In genomic region chr12:56716458-56716857, GRCh38 we compare ENCODE assay signal across 15 cellular contexts. TPM values are rescaled to one million over a fixed set of nuclear protein-coding genes. Genes with fewer than 3 reads are reported as not detected.
DNase-seq lines count a peak whose midpoint lies in the region; ATAC-seq, FAIRE-seq and TF ChIP-seq lines count a peak whose summit lies in the region.
"Had no signal": no experiment of that assay in that cellular context is flagged by ENCODE, and none has a peak within 500 bp of the region (broad histone marks: within the 10 kb centered on the region; RNA-seq: fewer than 3 reads in every experiment).

No MANE protein-coding gene starts in this region.

- DNase-seq in CD8-positive, alpha-beta memory T cell = peak in 1 of 5 donors; percentile 1
- DNase-seq in Karpas-422 (no peak), GM12878 (ENCODE audit: low read depth, low spot score) (no peak), neural progenitor cell (ENCODE audit: low spot score) (no peak), midbrain (lab: John Stamatoyannopoulos, UW) (no peak)
- no peak for DNase-seq in stimulated activated CD8-positive, alpha-beta memory T cell treated with anti-CD3 and anti-CD28 coated beads, Interleukin-4, amount 100 ng/mL, for 48 hours
- DNase-seq: activated CD8-positive, alpha-beta memory T cell treated with anti-CD3 and anti-CD28 coated beads for 24 hours; brain microvascular endothelial cell; erythroblast; mucosa of descending colon; NCI-H524; SK-N-SH had no signal

- no peak overlapping the region for H3K4me3 ChIP-seq in CD8-positive, alpha-beta memory T cell (ENCODE audit: low read length)
- H3K4me3 ChIP-seq in Karpas-422 (ENCODE audit: low read length) (no peak overlapping the region), GM12878 (no peak overlapping the region), neural progenitor cell (no peak overlapping the region)
- H3K4me3 ChIP-seq: mucosa of descending colon had no signal

- 7% methylated on average over 1 of the region's 1 CpG for WGBS in GM12878 (ENCODE audit: insufficient coverage, insufficient replicate concordance, low lambda C conversion rate, missing lambda C conversion rate)

- no peak for ATAC-seq in GM12878
- no peak for ATAC-seq in HG02970 (IDR thresholded peaks at IDR 0.05; ENCODE audit: low FRiP score, unreplicated experiment)
- ATAC-seq: mucosa of descending colon had no signal

- peaks cover 45% of the 10 kb centered on the region for H3K4me1 ChIP-seq in CD8-positive, alpha-beta memory T cell (ENCODE audit: insufficient read depth, low read length)
- H3K4me1 ChIP-seq in Karpas-422 (ENCODE audit: low read length) (peaks cover 50% of the 10 kb centered on the region), GM12878 (ENCODE audit: control insufficient read depth, insufficient read depth, low read length) (peaks cover 30% of the 10 kb centered on the region), neural progenitor cell (peaks cover 23% of the 10 kb centered on the region)

- H3K36me3 Mint-ChIP-seq in CD8-positive, alpha-beta memory T cell = peaks cover 10 to 81% (median 27%) of the 10 kb centered on the region in 3 donors
- H3K36me3 Mint-ChIP-seq in neural progenitor cell = peaks cover 74% of the 10 kb centered on the region

- H3K79me2 ChIP-seq in Karpas-422 (ENCODE audit: low read length) (peaks cover 29% of the 10 kb centered on the region), GM12878 (ENCODE audit: control insufficient read depth, insufficient read depth, low read length) (peaks cover 61% of the 10 kb centered on the region), neural progenitor cell (ENCODE audit: low read depth) (peaks cover 68% of the 10 kb centered on the region)

- TF ChIP-seq CTCF in GM12878 (IDR thresholded peaks at IDR 0.05 in 2 of 3, conservative IDR thresholded peaks at IDR 0.05 in 1 of 3; ENCODE audit: control insufficient read depth in 2 of 3, extremely low read depth in 1 of 3, insufficient read depth in 1 of 3, low read depth in 3 of 3, low read length in 3 of 3) = no peak
- no peak for TF ChIP-seq CTCF in neural progenitor cell (IDR thresholded peaks at IDR 0.05)

- H4K20me1 ChIP-seq in Karpas-422 (ENCODE audit: insufficient read depth, low read depth, low read length) (peaks cover 68% of the 10 kb centered on the region), GM12878 (ENCODE audit: control insufficient read depth, insufficient read depth) (peaks cover 35% of the 10 kb centered on the region), neural progenitor cell (ENCODE audit: low read depth) (peaks cover 88% of the 10 kb centered on the region)

- no peaks in the 10 kb centered on the region for H3K9me3 Mint-ChIP-seq in CD8-positive, alpha-beta memory T cell
- no peaks in the 10 kb centered on the region for H3K9me3 Mint-ChIP-seq in neural progenitor cell

- peaks cover 48 to 55% (median 54%) of the 10 kb centered on the region in 3 donors for H3K4me1 Mint-ChIP-seq in CD8-positive, alpha-beta memory T cell
- H3K4me1 Mint-ChIP-seq in neural progenitor cell = peaks cover 28% of the 10 kb centered on the region

- intact Hi-C loops in GM12878 (cut with micrococcal nuclease; ENCODE audit: unreplicated experiment) = no loop called here

- POLR2A ChIA-PET in CD8-positive, alpha-beta memory T cell (lab: Charles Lee) = interaction anchor here (1.4 kb wide), 1 partner anchor 9 kb away, joined by 4 read pairs; the partner anchor contains the start of gene NACA
- POLR2A ChIA-PET in GM12878 (lab: Charles Lee) = interaction anchor here (0.6 to 1.7 kb wide), 8 partner anchors 9 to 238 kb away, joined by 3 to 9 read pairs (median 3); no protein-coding TSS in a partner anchor

- H3K4me2 ChIP-seq in Karpas-422 (ENCODE audit: low read depth, low read length, poor library complexity, severe bottlenecking) = no peak overlapping the region
- H3K4me2 ChIP-seq in GM12878 (ENCODE audit: control insufficient read depth, insufficient read depth) = no peak overlapping the region
- no peak overlapping the region for H3K4me2 ChIP-seq in neural progenitor cell
- H3K4me2 ChIP-seq: SK-N-SH had no signal

- H3K27ac Mint-ChIP-seq in CD8-positive, alpha-beta memory T cell = peak overlapping the region; percentile 10 to 94 (median 83)
- peak overlapping the region; percentile 35 for H3K27ac Mint-ChIP-seq in neural progenitor cell

- SMC1A ChIA-PET in GM12878 (lab: Charles Lee; ENCODE audit: uncharacterized antibody, unreplicated experiment) = interaction anchor here (0.6 to 1.0 kb wide), 2 partner anchors 9 to 27 kb away, joined by 3 to 4 read pairs; partner anchors contain the start of gene NACA

- H3K9me3 ChIP-seq in CD8-positive, alpha-beta memory T cell (ENCODE audit: low read length) = no peaks in the 10 kb centered on the region
- no peaks in the 10 kb centered on the region for H3K9me3 ChIP-seq in Karpas-422 (ENCODE audit: low read length)
- no peaks in the 10 kb centered on the region for H3K9me3 ChIP-seq in GM12878 (replicated peaks; ENCODE audit: control insufficient read depth, insufficient read depth, low read length)
- H3K9me3 ChIP-seq in neural progenitor cell (ENCODE audit: low read depth) = no peaks in the 10 kb centered on the region
- H3K9me3 ChIP-seq: mucosa of descending colon, SK-N-SH had no signal

- no peaks in the 10 kb centered on the region for H3K27me3 ChIP-seq in CD8-positive, alpha-beta memory T cell (ENCODE audit: insufficient read depth, low read length, poor library complexity, severe bottlenecking)
- H3K27me3 ChIP-seq in Karpas-422 (ENCODE audit: low read length) (no peaks in the 10 kb centered on the region), GM12878 (replicated peaks in 1 of 2; ENCODE audit: control insufficient read depth in 2 of 2, insufficient read depth in 2 of 2, low read length in 1 of 2) (no peaks in the 10 kb centered on the region), neural progenitor cell (no peaks in the 10 kb centered on the region)
- H3K27me3 ChIP-seq: brain microvascular endothelial cell had no signal

- in situ Hi-C loops in GM12878 (cut with MboI) = no loop called here

- TF ChIP-seq POLR2A in GM12878 (IDR thresholded peaks at IDR 0.05; ENCODE audit: low read depth, low read length) = no peak

- no peak overlapping the region for H3K27ac ChIP-seq in CD8-positive, alpha-beta memory T cell (ENCODE audit: low read depth, low read length)
- H3K27ac ChIP-seq in Karpas-422 (ENCODE audit: low read length) = peak overlapping the region; percentile 74; the same call in 1 of the 2 replicates
- peak overlapping the region; percentile 50 for H3K27ac ChIP-seq in GM12878 (ENCODE audit: control insufficient read depth, insufficient read depth)
- H3K27ac ChIP-seq in neural progenitor cell = peak overlapping the region; percentile 83
- H3K27ac ChIP-seq: brain microvascular endothelial cell had no signal

- H2AFZ ChIP-seq in Karpas-422 (ENCODE audit: low read length) = no peak overlapping the region
- H2AFZ ChIP-seq in GM12878 (ENCODE audit: control insufficient read depth, low read depth, low read length) = no peak overlapping the region
- no peak overlapping the region for H2AFZ ChIP-seq in neural progenitor cell (replicated peaks)

- H3K9ac ChIP-seq in Karpas-422 (ENCODE audit: low read length) (no peak overlapping the region), GM12878 (ENCODE audit: control insufficient read depth, insufficient read depth, low read length) (no peak overlapping the region), neural progenitor cell (no peak overlapping the region)
- H3K9ac ChIP-seq: SK-N-SH had no signal

- BruUV-seq in GM12878 (replicated peaks; lab: Mats Ljungman, UMichigan) = no TSS peak

- H3K9me2 ChIP-seq in Karpas-422 (replicated peaks; ENCODE audit: insufficient read depth, low read length) = no peaks in the 10 kb centered on the region
- H3K9me2 ChIP-seq: SK-N-SH had no signal

- FAIRE-seq in GM12878 (lab: Jason Lieb, UNC) = no peak
- FAIRE-seq: GM19239 had no signal

- peak overlapping the region in 3 of 7 donors; percentile 1 to 22 (median 5) for H3K4me3 Mint-ChIP-seq in CD8-positive, alpha-beta memory T cell
- H3K4me3 Mint-ChIP-seq in neural progenitor cell = no peak overlapping the region

- H3F3A ChIP-seq in neural progenitor cell (ENCODE audit: low read depth) = peaks cover 64% of the 10 kb centered on the region

- H3K27me3 Mint-ChIP-seq in CD8-positive, alpha-beta memory T cell = peaks cover 0 to 4% of the 10 kb centered on the region in 2 donors
- peaks cover 2% of the 10 kb centered on the region for H3K27me3 Mint-ChIP-seq in neural progenitor cell (ENCODE audit: insufficient read depth, low read depth)

- RAD21 ChIA-PET in GM12878 (lab: Charles Lee; ENCODE audit: unreplicated experiment) = interaction anchor here (1.6 kb wide), 1 partner anchor 37 kb away, joined by 4 read pairs; no protein-coding TSS in a partner anchor

- peaks cover 58% of the 10 kb centered on the region for H3K36me3 ChIP-seq in CD8-positive, alpha-beta memory T cell (ENCODE audit: insufficient read depth, low read length)
- H3K36me3 ChIP-seq in Karpas-422 (ENCODE audit: insufficient read depth, low read length) (peaks cover 64% of the 10 kb centered on the region), GM12878 (ENCODE audit: control insufficient read depth in 2 of 2, insufficient read depth in 2 of 2, low read length in 1 of 2) (peaks cover 29 to 44% of the 10 kb centered on the region in 2 experiments), neural progenitor cell (peaks cover 24% of the 10 kb centered on the region)

- no peak for TF ChIP-seq RAD21 in GM12878 (IDR thresholded peaks at IDR 0.05; ENCODE audit: insufficient read depth, low read depth, low read length)

- TF ChIP-seq EP300 in GM12878 (IDR thresholded peaks at IDR 0.05; ENCODE audit: borderline replicate concordance in 1 of 2, control insufficient read depth in 1 of 2, low read depth in 2 of 2, low read length in 2 of 2) = no peak

- CTCF ChIA-PET in CD8-positive, alpha-beta memory T cell (lab: Charles Lee) = interaction anchor here (0.7 to 1.0 kb wide), 2 partner anchors 29 to 45 kb away, joined by 3 read pairs; no protein-coding TSS in a partner anchor
- CTCF ChIA-PET in GM12878 (lab: Yijun Ruan, JAX) = interaction anchor here (0.6 to 0.9 kb wide), 4 partner anchors 37 to 271 kb away, joined by 3 read pairs; no protein-coding TSS in a partner anchor

RNA-seq across cellular contexts. Expression of gene NACA, which starts 8.6 kb away (rescaled TPM):
- total RNA-seq in CD8-positive, alpha-beta memory T cell = 1,000 to 10,000 TPM in 1 of 2 experiments, 100 to 1,000 TPM in 1; 957 to 1,017 TPM
- 1,079 TPM for polyA plus RNA-seq in CD8-positive, alpha-beta memory T cell
- total RNA-seq in Karpas-422 (2014; rRNA removed; shearing (Covaris generic); ENCODE audit: low replicate concordance) = 1,908 and 2,309 TPM in 2 replicates
- total RNA-seq in GM12878 (2013; cell fraction: nucleolus; rRNA removed) = 193 and 207 TPM in 2 replicates
- 1,902 and 2,076 TPM in 2 replicates for total RNA-seq in GM12878 (2014; rRNA removed)
- total RNA-seq in GM12878 (2014; rRNA removed; fragmentation: Illumina TruSeq; extraction: Trizol) = 2,552 and 2,616 TPM in 2 replicates
- total RNA-seq in GM12878 (2021) = 1,181 and 1,218 TPM in 2 replicates
- 4,087 TPM for polyA plus RNA-seq in GM12878 (2011; ENCODE audit: low read depth)
- polyA plus RNA-seq in GM12878 (2011; rRNA removed) = 1,734 and 2,407 TPM in 2 replicates
- 666 and 668 TPM in 2 replicates for polyA plus RNA-seq in GM12878 (2011; cell fraction: cytosol; rRNA removed)
- polyA plus RNA-seq in GM12878 (2011; cell fraction: nucleus; rRNA removed) = 288 and 329 TPM in 2 replicates
- 2,659 and 2,949 TPM in 2 replicates for polyA plus RNA-seq in GM12878 (2012)
- polyA plus RNA-seq in GM12878 (2014; fragmentation: Illumina TruSeq; extraction: Trizol) = 2,171 and 2,212 TPM in 2 replicates
- polyA plus RNA-seq in GM12878 (2014; fragmentation: Nextera tagmentation; extraction: Ambion mirVana) = 1,000 to 10,000 TPM; 2,263 to 2,782 TPM
- polyA plus RNA-seq in GM12878 (2014; rRNA removed) = 1,670 and 1,966 TPM in 2 replicates
- 1,000 to 10,000 TPM; 1,525 to 1,529 TPM for polyA plus RNA-seq in GM12878 (2016; fragmentation: Nextera tagmentation; extraction: Ambion mirVana)
- 388 and 450 TPM in 2 replicates for polyA minus RNA-seq in GM12878 (2011; rRNA and poly(A)+ RNA removed)
- polyA minus RNA-seq in GM12878 (2011; cell fraction: cytosol; rRNA and poly(A)+ RNA removed) = 193 and 205 TPM in 2 replicates
- 64.9 and 110 TPM in 2 replicates for polyA minus RNA-seq in GM12878 (2011; cell fraction: nucleus; rRNA and poly(A)+ RNA removed)
- 1,855 and 2,450 TPM in 2 replicates for total RNA-seq in neural progenitor cell (ENCODE audit: low replicate concordance)

RNA-seq across cellular contexts. Expression of gene PTGES3, which starts 28.4 kb away (rescaled TPM):
- total RNA-seq in CD8-positive, alpha-beta memory T cell = 100 to 1,000 TPM; 431 to 437 TPM
- polyA plus RNA-seq in CD8-positive, alpha-beta memory T cell = 242 TPM
- 49.4 and 126 TPM in 2 replicates for total RNA-seq in Karpas-422 (2014; rRNA removed; shearing (Covaris generic); ENCODE audit: low replicate concordance)
- total RNA-seq in GM12878 (2013; cell fraction: nucleolus; rRNA removed) = 55.1 and 58.8 TPM in 2 replicates
- 128 and 136 TPM in 2 replicates for total RNA-seq in GM12878 (2014; rRNA removed)
- 160 and 164 TPM in 2 replicates for total RNA-seq in GM12878 (2014; rRNA removed; fragmentation: Illumina TruSeq; extraction: Trizol)
- total RNA-seq in GM12878 (2021) = 262 and 263 TPM in 2 replicates
- 117 TPM for polyA plus RNA-seq in GM12878 (2011; ENCODE audit: low read depth)
- polyA plus RNA-seq in GM12878 (2011; rRNA removed) = 143 and 208 TPM in 2 replicates
- 50.8 and 55.0 TPM in 2 replicates for polyA plus RNA-seq in GM12878 (2011; cell fraction: cytosol; rRNA removed)
- 69.1 and 79.0 TPM in 2 replicates for polyA plus RNA-seq in GM12878 (2011; cell fraction: nucleus; rRNA removed)
- polyA plus RNA-seq in GM12878 (2012) = 183 and 246 TPM in 2 replicates
- 317 and 356 TPM in 2 replicates for polyA plus RNA-seq in GM12878 (2014; fragmentation: Illumina TruSeq; extraction: Trizol)
- polyA plus RNA-seq in GM12878 (2014; fragmentation: Nextera tagmentation; extraction: Ambion mirVana) = 100 to 1,000 TPM; 117 to 186 TPM
- 135 and 154 TPM in 2 replicates for polyA plus RNA-seq in GM12878 (2014; rRNA removed)
- 100 to 1,000 TPM; 509 to 520 TPM for polyA plus RNA-seq in GM12878 (2016; fragmentation: Nextera tagmentation; extraction: Ambion mirVana)
- 47.4 and 60.2 TPM in 2 replicates for polyA minus RNA-seq in GM12878 (2011; rRNA and poly(A)+ RNA removed)
- polyA minus RNA-seq in GM12878 (2011; cell fraction: cytosol; rRNA and poly(A)+ RNA removed) = 74.6 and 80.4 TPM in 2 replicates
- polyA minus RNA-seq in GM12878 (2011; cell fraction: nucleus; rRNA and poly(A)+ RNA removed) = 26.0 and 48.0 TPM in 2 replicates
- 197 and 298 TPM in 2 replicates for total RNA-seq in neural progenitor cell (ENCODE audit: low replicate concordance)

RNA-seq across cellular contexts. Expression of gene PRIM1, which starts 35.7 kb away (rescaled TPM):
- total RNA-seq in CD8-positive, alpha-beta memory T cell = 10 to 100 TPM; 79.1 to 80.5 TPM
- polyA plus RNA-seq in CD8-positive, alpha-beta memory T cell = 39.6 TPM
- total RNA-seq in Karpas-422 (2014; rRNA removed; shearing (Covaris generic); ENCODE audit: low replicate concordance) = 10.3 and 26.3 TPM in 2 replicates
- 64.0 and 74.2 TPM in 2 replicates for total RNA-seq in GM12878 (2013; cell fraction: nucleolus; rRNA removed)
- total RNA-seq in GM12878 (2014; rRNA removed) = 27.1 and 40.1 TPM in 2 replicates
- total RNA-seq in GM12878 (2014; rRNA removed; fragmentation: Illumina TruSeq; extraction: Trizol) = 53.0 and 58.8 TPM in 2 replicates
- 29.8 and 31.0 TPM in 2 replicates for total RNA-seq in GM12878 (2021)
- polyA plus RNA-seq in GM12878 (2011; ENCODE audit: low read depth) = 20.7 TPM
- 42.1 and 64.4 TPM in 2 replicates for polyA plus RNA-seq in GM12878 (2011; rRNA removed)
- 26.7 and 31.3 TPM in 2 replicates for polyA plus RNA-seq in GM12878 (2011; cell fraction: cytosol; rRNA removed)
- 22.9 and 26.7 TPM in 2 replicates for polyA plus RNA-seq in GM12878 (2011; cell fraction: nucleus; rRNA removed)
- polyA plus RNA-seq in GM12878 (2012) = 18.6 and 27.7 TPM in 2 replicates
- polyA plus RNA-seq in GM12878 (2014; fragmentation: Illumina TruSeq; extraction: Trizol) = 59.8 and 71.5 TPM in 2 replicates
- polyA plus RNA-seq in GM12878 (2014; fragmentation: Nextera tagmentation; extraction: Ambion mirVana) = 10 to 100 TPM; 54.0 to 70.6 TPM
- 25.8 and 35.2 TPM in 2 replicates for polyA plus RNA-seq in GM12878 (2014; rRNA removed)
- polyA plus RNA-seq in GM12878 (2016; fragmentation: Nextera tagmentation; extraction: Ambion mirVana) = 10 to 100 TPM; 57.5 to 59.7 TPM
- polyA minus RNA-seq in GM12878 (2011; rRNA and poly(A)+ RNA removed) = 28.6 and 44.9 TPM in 2 replicates
- polyA minus RNA-seq in GM12878 (2011; cell fraction: cytosol; rRNA and poly(A)+ RNA removed) = 9.7 and 13.9 TPM in 2 replicates
- 23.8 and 30.6 TPM in 2 replicates for polyA minus RNA-seq in GM12878 (2011; cell fraction: nucleus; rRNA and poly(A)+ RNA removed)
- total RNA-seq in neural progenitor cell (ENCODE audit: low replicate concordance) = 108 and 166 TPM in 2 replicates

RNA-seq across cellular contexts. Expression of gene HSD17B6, which starts 46.7 kb away (rescaled TPM):
- total RNA-seq in CD8-positive, alpha-beta memory T cell = 1 to 10 TPM; 1.5 to 1.9 TPM
- 0.56 TPM for polyA plus RNA-seq in CD8-positive, alpha-beta memory T cell
- 6.4 and 28.5 TPM in 2 replicates for total RNA-seq in Karpas-422 (2014; rRNA removed; shearing (Covaris generic); ENCODE audit: low replicate concordance)
- total RNA-seq in GM12878 (2013; cell fraction: nucleolus; rRNA removed) = 0.64 TPM in 1 of 2 replicates, not detected in the other
- total RNA-seq in GM12878 (2014; rRNA removed) = 0.90 and 1.6 TPM in 2 replicates
- 1.6 and 2.1 TPM in 2 replicates for total RNA-seq in GM12878 (2014; rRNA removed; fragmentation: Illumina TruSeq; extraction: Trizol)
- 2.1 and 3.2 TPM in 2 replicates for total RNA-seq in GM12878 (2021)
- 0.52 TPM for polyA plus RNA-seq in GM12878 (2011; ENCODE audit: low read depth)
- 0.91 and 0.98 TPM in 2 replicates for polyA plus RNA-seq in GM12878 (2011; rRNA removed)
- 0.64 and 0.80 TPM in 2 replicates for polyA plus RNA-seq in GM12878 (2011; cell fraction: cytosol; rRNA removed)
- 0.30 and 0.38 TPM in 2 replicates for polyA plus RNA-seq in GM12878 (2011; cell fraction: nucleus; rRNA removed)
- polyA plus RNA-seq in GM12878 (2012) = 0.54 and 1.00 TPM in 2 replicates
- 1.5 and 2.4 TPM in 2 replicates for polyA plus RNA-seq in GM12878 (2014; fragmentation: Illumina TruSeq; extraction: Trizol)
- 1 to 10 TPM; 2.0 to 2.1 TPM for polyA plus RNA-seq in GM12878 (2014; fragmentation: Nextera tagmentation; extraction: Ambion mirVana)
- 0.99 and 1.2 TPM in 2 replicates for polyA plus RNA-seq in GM12878 (2014; rRNA removed)
- 1 to 10 TPM; 1.9 to 2.2 TPM for polyA plus RNA-seq in GM12878 (2016; fragmentation: Nextera tagmentation; extraction: Ambion mirVana)
- polyA minus RNA-seq in GM12878 (2011; rRNA and poly(A)+ RNA removed) = 0.10 and 0.44 TPM in 2 replicates
- not detected in 2 replicates for polyA minus RNA-seq in GM12878 (2011; cell fraction: cytosol; rRNA and poly(A)+ RNA removed)
- polyA minus RNA-seq in GM12878 (2011; cell fraction: nucleus; rRNA and poly(A)+ RNA removed) = not detected in 2 replicates
- 2.5 and 10.0 TPM in 2 replicates for total RNA-seq in neural progenitor cell (ENCODE audit: low replicate concordance)
- total RNA-seq: skeletal muscle tissue had no signal
